1 cellular context compared by ENCODE assay signal in genomic region chr6:28141500-28142329, GRCh38.
A peak's percentile ranks its signal among the peaks of the same experiment; 100 is the strongest.
TF ChIP-seq lines count a peak whose summit lies in the region.

ZKSCAN8 (plus strand) TSS chr6:28141883; CDS start chr6:28148408, 6,525 bp downstream.

TF ChIP-seq in GM12878, 131 proteins besides CTCF, POLR2A, EP300 and RAD21 (continued from another document and continues in another):
- 0 out of 2 replicates have a peak, but pooled peaks have one; percentile 76 for TF ChIP-seq TARDBP (IDR thresholded peaks at IDR 0.05; ENCODE audit: borderline replicate concordance)
- TF ChIP-seq CUX1 (IDR thresholded peaks at IDR 0.05; ENCODE audit: insufficient replicate concordance, low read depth, low read length), result no peak
- no peak for TF ChIP-seq ZNF592 (IDR thresholded peaks at IDR 0.05)
- peak; percentile 84 for TF ChIP-seq MLLT1 (IDR thresholded peaks at IDR 0.05)
- TF ChIP-seq IKZF2 (IDR thresholded peaks at IDR 0.05), result peak in 1 of 2 experiments; percentile 53; a peak in 2 of 4 replicates
- TF ChIP-seq ZNF274 (IDR thresholded peaks at IDR 0.05; ENCODE audit: insufficient read depth, insufficient read length), result no peak
- TF ChIP-seq MEF2A (IDR thresholded peaks at IDR 0.05; ENCODE audit: insufficient read depth, low read depth, low read length), result no peak
- TF ChIP-seq SP1 (IDR thresholded peaks at IDR 0.05; ENCODE audit: low read depth, low read length), result no peak
- TF ChIP-seq POLR2AphosphoS5 (IDR thresholded peaks at IDR 0.05; ENCODE audit: low read length), result peak; percentile 92
- TF ChIP-seq RAD51 (IDR thresholded peaks at IDR 0.05), result no peak
- TF ChIP-seq BHLHE40 (IDR thresholded peaks at IDR 0.05; ENCODE audit: borderline replicate concordance in 1 of 2, low read depth in 2 of 2, low read length in 1 of 2), result peak; percentile 60 to 88; a peak in 3 of 4 replicates
- no peak for TF ChIP-seq YBX1 (IDR thresholded peaks at IDR 0.05)
- TF ChIP-seq CHD2 (IDR thresholded peaks at IDR 0.05; ENCODE audit: borderline replicate concordance, low read depth, low read length), result no peak
- TF ChIP-seq FOXK2 (IDR thresholded peaks at IDR 0.05), result peak; percentile 77
- no peak; the same call in 1 of the 2 replicates for TF ChIP-seq SPI1 (IDR thresholded peaks at IDR 0.05; ENCODE audit: borderline replicate concordance, insufficient read depth, low read depth, low read length)
- TF ChIP-seq BCL11A (IDR thresholded peaks at IDR 0.05; ENCODE audit: low read depth, low read length), result no peak
- no peak for TF ChIP-seq ZNF622 (IDR thresholded peaks at IDR 0.05)
- no peak for TF ChIP-seq ZNF384 (IDR thresholded peaks at IDR 0.05; ENCODE audit: borderline replicate concordance, low read depth, low read length)
- TF ChIP-seq MEF2B (IDR thresholded peaks at IDR 0.05; ENCODE audit: partially characterized antibody, poor library complexity, severe bottlenecking), result peak; percentile 82
- no peak for TF ChIP-seq ATF3 (IDR thresholded peaks at IDR 0.05; ENCODE audit: borderline replicate concordance, extremely low read depth, low read depth, low read length)
- TF ChIP-seq YY1 (IDR thresholded peaks at IDR 0.05; ENCODE audit: low read depth, low read length), result peak; percentile 75
- TF ChIP-seq MAX (IDR thresholded peaks at IDR 0.05; ENCODE audit: low read depth, low read length), result peak; percentile 58; the same call in 1 of the 2 replicates
- peak; percentile 75 for TF ChIP-seq ZNF24 (IDR thresholded peaks at IDR 0.05)
- peak; percentile 86 for TF ChIP-seq ELK1 (IDR thresholded peaks at IDR 0.05; ENCODE audit: low read depth, low read length)
- TF ChIP-seq NR2F1 (conservative IDR thresholded peaks at IDR 0.05), result peak; percentile 38; the same call in 1 of the 2 replicates
- TF ChIP-seq ATF7 (IDR thresholded peaks at IDR 0.05; ENCODE audit: low read depth), result no peak
- TF ChIP-seq CEBPZ (IDR thresholded peaks at IDR 0.05; ENCODE audit: low read depth, low read length), result no peak
- peak; percentile 77 for TF ChIP-seq ZBTB11 (CRISPR knock-in tag; IDR thresholded peaks at IDR 0.05)
- peak; percentile 75; the same call in 1 of the 2 replicates for TF ChIP-seq PML (IDR thresholded peaks at IDR 0.05; ENCODE audit: low read length)
- TF ChIP-seq DPF2 (IDR thresholded peaks at IDR 0.05), result peak; percentile 64; the same call in 1 of the 2 replicates
- no peak for TF ChIP-seq NFYA (IDR thresholded peaks at IDR 0.05; ENCODE audit: borderline replicate concordance, low read depth, low read length)
- peak; percentile 94; the same call in 1 of the 2 replicates for TF ChIP-seq WRNIP1 (IDR thresholded peaks at IDR 0.05; ENCODE audit: borderline replicate concordance, low read depth, low read length)
- no peak for TF ChIP-seq SREBF2 (IDR thresholded peaks at IDR 0.05; ENCODE audit: low read length)
- TF ChIP-seq SMC3 (IDR thresholded peaks at IDR 0.05; ENCODE audit: borderline replicate concordance, low read length), result peak; percentile 15; the same call in 1 of the 2 replicates
- TF ChIP-seq IRF4 (IDR thresholded peaks at IDR 0.05; ENCODE audit: low read depth, low read length), result no peak
- no peak for TF ChIP-seq BMI1 (IDR thresholded peaks at IDR 0.05; ENCODE audit: borderline replicate concordance)
